In genomic region chr17:74206332-74206818, GRCh38 we compare ENCODE assay signal across 10 cellular contexts. TPM values are rescaled to one million over a fixed set of nuclear protein-coding genes. Genes with fewer than 3 reads are reported as not detected.
DNase-seq lines count a peak whose midpoint lies in the region; ATAC-seq and TF ChIP-seq lines count a peak whose summit lies in the region.
"Had no signal": no experiment of that assay in that cellular context is flagged by ENCODE, and none has a peak within 500 bp of the region (broad histone marks: within the 10 kb centered on the region; RNA-seq: fewer than 3 reads in every experiment).

No MANE protein-coding gene starts in this region.

- peaks cover 82% of the 10 kb centered on the region for H3K36me3 Mint-ChIP-seq in MCF 10A (ENCODE audit: insufficient read depth, unreplicated experiment)
- H3K36me3 Mint-ChIP-seq in T-cell: peaks cover 35% of the 10 kb centered on the region

- no peaks in the 10 kb centered on the region for H3K9me3 ChIP-seq in breast epithelium
- no peaks in the 10 kb centered on the region for H3K9me3 ChIP-seq in esophagus muscularis mucosa

- H3K4me1 ChIP-seq in breast epithelium: peaks cover 0 to 20% of the 10 kb centered on the region in 2 donors
- peaks cover 53 to 72% (median 69%) of the 10 kb centered on the region in 4 donors for H3K4me1 ChIP-seq in esophagus muscularis mucosa

- intact Hi-C loops in MCF 10A (cut with micrococcal nuclease): no loop called here
- intact Hi-C loops in breast epithelium (cut with DNase I; ENCODE audit: low total_unique reads): no loop called here
- intact Hi-C loops in esophagus muscularis mucosa (cut with DNase I): no loop called here

- H3K27me3 ChIP-seq in breast epithelium (peaks cover 0 to 1% of the 10 kb centered on the region in 2 donors), esophagus muscularis mucosa (peaks cover 0 to 18% (median 4%) of the 10 kb centered on the region in 4 donors)

- no peak for TF ChIP-seq EP300 in esophagus muscularis mucosa (IDR thresholded peaks at IDR 0.05)

- peaks cover 24% of the 10 kb centered on the region for H3K4me1 Mint-ChIP-seq in MCF 10A (ENCODE audit: insufficient read depth, unreplicated experiment)
- H3K4me1 Mint-ChIP-seq in T-cell: peaks cover 43 to 66% (median 58%) of the 10 kb centered on the region in 3 donors

- H3K4me3 Mint-ChIP-seq in MCF 10A (ENCODE audit: unreplicated experiment) (peak overlapping the region; percentile 28), T-cell (peak overlapping the region; percentile 17 to 39 (median 22))

- TF ChIP-seq CTCF in MCF 10A (IDR thresholded peaks at IDR 0.05; ENCODE audit: unreplicated experiment) (no peak), breast epithelium (IDR thresholded peaks at IDR 0.05) (no peak), esophagus muscularis mucosa (IDR thresholded peaks at IDR 0.05) (no peak)

- no peaks in the 10 kb centered on the region for H3K9me3 Mint-ChIP-seq in MCF 10A (ENCODE audit: unreplicated experiment)
- no peaks in the 10 kb centered on the region for H3K9me3 Mint-ChIP-seq in T-cell

- H3K27me3 Mint-ChIP-seq in MCF 10A (ENCODE audit: insufficient read depth, unreplicated experiment): peaks cover 15% of the 10 kb centered on the region
- peaks cover under 1 to 3% of the 10 kb centered on the region in 2 donors for H3K27me3 Mint-ChIP-seq in T-cell

- ATAC-seq in T-cell (replicated peaks in 1 of 4) (no peak), HG02571 (IDR thresholded peaks at IDR 0.05; ENCODE audit: unreplicated experiment) (no peak)

- H3K27ac ChIP-seq in breast epithelium: no peak overlapping the region
- peak overlapping the region; percentile 83 for H3K27ac ChIP-seq in epithelial cell of prostate
- peak overlapping the region; percentile 59 for H3K27ac ChIP-seq in substantia nigra (ENCODE audit: low read depth, low read length, poor library complexity, severe bottlenecking)
- H3K27ac ChIP-seq in esophagus muscularis mucosa (replicated peaks in 1 of 4): peak overlapping the region in 1 of 4 donors; percentile 29
- H3K27ac ChIP-seq: KMS-11 had no signal

- BruUV-seq in MCF 10A (replicated peaks; lab: Mats Ljungman, UMichigan): no TSS peak

- no peak overlapping the region for H3K27ac Mint-ChIP-seq in MCF 10A (ENCODE audit: low read depth, unreplicated experiment)
- peak overlapping the region; percentile 12 to 59 for H3K27ac Mint-ChIP-seq in T-cell

- POLR2A ChIA-PET in MCF 10A (lab: Yijun Ruan, JAX): interaction anchor here (0.6 kb wide), 1 partner anchor 174 kb away, joined by 3 read pairs; no protein-coding TSS in a partner anchor
- POLR2A ChIA-PET in T-cell (lab: Charles Lee): interaction anchor here in 1 of 2 donors (0.7 kb wide), 1 partner anchor 77 kb away, joined by 7 read pairs; no protein-coding TSS in a partner anchor

- WGBS in esophagus muscularis mucosa: 61% methylated on average over 5 of the region's 5 CpGs

- no peaks in the 10 kb centered on the region for H3K36me3 ChIP-seq in breast epithelium
- H3K36me3 ChIP-seq in esophagus muscularis mucosa: peaks cover 28 to 71% (median 56%) of the 10 kb centered on the region in 4 donors

- CTCF ChIA-PET in MCF 10A (lab: Yijun Ruan, JAX): interaction anchor here (0.6 kb wide), 3 partner anchors 89 to 943 kb away, joined by 3 to 4 read pairs (median 3); no protein-coding TSS in a partner anchor
- CTCF ChIA-PET in T-cell (lab: Charles Lee): interaction anchor here (0.6 to 0.7 kb wide), 2 partner anchors 15 to 326 kb away, joined by 3 to 4 read pairs; no protein-coding TSS in a partner anchor

- no peak overlapping the region for H3K4me3 ChIP-seq in breast epithelium
- H3K4me3 ChIP-seq in esophagus muscularis mucosa: no peak overlapping the region

- TF ChIP-seq POLR2A in breast epithelium (IDR thresholded peaks at IDR 0.05): no peak
- no peak for TF ChIP-seq POLR2A in esophagus muscularis mucosa (IDR thresholded peaks at IDR 0.05; ENCODE audit: low read depth)

- DNase-seq in MCF 10A (ENCODE audit: unreplicated experiment) (no peak), breast epithelium (ENCODE audit: low spot score in 2 of 2) (no peak), T-cell (no peak), epithelial cell of prostate (ENCODE audit: low read depth, low spot score) (no peak), substantia nigra (lab: John Stamatoyannopoulos, UW) (peak in 5 of 49 donors; percentile 6 to 34 (median 29)), esophagus muscularis mucosa (ENCODE audit: extremely low spot score) (no peak), NCI-H226 (no peak)
- DNase-seq: SW 1271 had no signal

RNA-seq across cellular contexts. Expression of gene RPL38, which starts 2.9 kb away (rescaled TPM):
- 1,197 and 1,378 TPM in 2 replicates for total RNA-seq in MCF 10A (2022)
- total RNA-seq in breast epithelium: 100 to 1,000 TPM; 304 to 570 (median 471) TPM
- 1,000 to 10,000 TPM; 1,569 to 1,786 (median 1,717) TPM for total RNA-seq in T-cell
- 1,000 to 10,000 TPM in 2 of 4 donors, 100 to 1,000 TPM in 2; 445 to 1,296 (median 979) TPM for total RNA-seq in esophagus muscularis mucosa

RNA-seq across cellular contexts. Expression of gene TTYH2, which starts 7.0 kb away (rescaled TPM):
- total RNA-seq in MCF 10A (2022) (0.12 and 0.66 TPM in 2 replicates), breast epithelium (1 to 10 TPM; 4.2 to 5.9 (median 5.6) TPM), T-cell (10 to 100 TPM; 10.0 to 21.7 (median 16.0) TPM), esophagus muscularis mucosa (10 to 100 TPM in 1 of 4 donors, 1 to 10 TPM in 3; 5.8 to 11.3 (median 7.9) TPM)

Comparison
In these comparisons a context has a peak if more than half of its experiments do, and no peak if none do; other contexts are left out.
1. H3K27ac ChIP-seq: peak in epithelial cell of prostate (single experiment) and substantia nigra (single experiment); none in breast epithelium (0 of 2).